ENCODE assay signal across 2 cellular contexts in the genomic region with DNA sequence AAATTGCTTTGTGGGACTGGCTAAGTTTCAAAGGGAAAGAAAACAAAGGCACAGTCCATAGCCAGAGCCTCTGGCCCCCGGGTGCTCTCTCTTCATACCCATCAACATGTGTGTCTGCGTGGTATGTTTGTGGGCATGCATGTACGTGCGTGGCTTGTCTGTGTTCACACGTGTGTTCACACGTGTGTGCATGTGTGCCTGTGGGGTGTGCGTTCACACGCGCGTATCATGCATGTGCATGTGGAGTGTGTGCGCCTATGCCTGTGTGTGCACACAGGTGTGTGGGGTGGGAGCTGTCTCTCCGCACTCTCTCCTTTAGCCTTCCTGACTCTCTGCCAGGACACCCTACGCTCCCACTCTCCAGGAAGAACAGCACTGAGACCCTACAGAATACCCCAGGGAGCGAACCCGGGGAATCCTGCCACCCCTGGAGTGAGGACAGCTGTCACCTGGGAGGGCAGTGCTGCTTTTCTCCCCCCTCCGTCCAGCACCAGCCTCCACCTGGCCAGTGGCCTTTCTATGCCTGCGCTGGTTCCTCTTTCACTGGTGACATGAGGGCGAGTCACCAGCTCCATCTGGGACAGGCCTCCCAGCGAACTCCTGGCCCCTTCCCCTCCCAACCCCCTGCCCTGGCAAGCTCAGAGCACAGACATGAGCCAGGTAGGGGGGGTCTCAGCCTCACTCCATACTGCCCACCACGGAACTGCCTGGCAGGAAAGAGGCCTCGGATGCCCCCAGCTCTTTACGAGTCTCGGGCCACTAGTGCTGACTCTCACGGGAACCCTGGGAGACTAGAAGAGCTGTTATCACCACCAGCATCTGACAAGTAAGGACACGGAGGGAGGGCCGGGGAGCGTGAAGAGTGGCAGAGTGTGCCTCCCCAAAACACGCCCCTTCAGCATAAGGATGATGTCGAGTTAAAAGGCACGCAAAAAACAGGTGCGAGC.
TF ChIP-seq lines count a peak whose summit lies in the region.

No MANE protein-coding gene starts in this region.

TF ChIP-seq in H1, 55 proteins besides CTCF, POLR2A, EP300 and RAD21:
- TF ChIP-seq, protein P1, sequence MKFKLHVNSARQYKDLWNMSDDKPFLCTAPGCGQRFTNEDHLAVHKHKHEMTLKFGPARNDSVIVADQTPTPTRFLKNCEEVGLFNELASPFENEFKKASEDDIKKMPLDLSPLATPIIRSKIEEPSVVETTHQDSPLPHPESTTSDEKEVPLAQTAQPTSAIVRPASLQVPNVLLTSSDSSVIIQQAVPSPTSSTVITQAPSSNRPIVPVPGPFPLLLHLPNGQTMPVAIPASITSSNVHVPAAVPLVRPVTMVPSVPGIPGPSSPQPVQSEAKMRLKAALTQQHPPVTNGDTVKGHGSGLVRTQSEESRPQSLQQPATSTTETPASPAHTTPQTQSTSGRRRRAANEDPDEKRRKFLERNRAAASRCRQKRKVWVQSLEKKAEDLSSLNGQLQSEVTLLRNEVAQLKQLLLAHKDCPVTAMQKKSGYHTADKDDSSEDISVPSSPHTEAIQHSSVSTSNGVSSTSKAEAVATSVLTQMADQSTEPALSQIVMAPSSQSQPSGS (IDR thresholded peaks at IDR 0.05; ENCODE audit: low read length), result no peak
- TF ChIP-seq USF2 (IDR thresholded peaks at IDR 0.05; ENCODE audit: low read length), result no peak
- TF ChIP-seq SP1 (IDR thresholded peaks at IDR 0.05; ENCODE audit: low read depth, low read length), result no peak
- TF ChIP-seq KDM5A (IDR thresholded peaks at IDR 0.05; ENCODE audit: low read length), result no peak
- TF ChIP-seq ATF3 (IDR thresholded peaks at IDR 0.05; ENCODE audit: insufficient read depth, low read depth, low read length), result no peak
- no peak for TF ChIP-seq RBBP5 (IDR thresholded peaks at IDR 0.05; ENCODE audit: borderline replicate concordance, low read depth, low read length)
- TF ChIP-seq BACH1 (IDR thresholded peaks at IDR 0.05; ENCODE audit: low read length), result no peak
TF ChIP-seq in H1: peak in this region for 0.

TF ChIP-seq in SK-N-SH treated with all-trans-retinoic acid at 6 μM for 48 hours, 23 proteins besides CTCF, POLR2A, EP300 and RAD21:
- TF ChIP-seq BACH2 (CRISPR knock-in tag; IDR thresholded peaks at IDR 0.05; ENCODE audit: borderline replicate concordance) (no peak), ZC3H10 (CRISPR knock-in tag; IDR thresholded peaks at IDR 0.05) (no peak), PATZ1 (CRISPR knock-in tag; IDR thresholded peaks at IDR 0.05; ENCODE audit: borderline replicate concordance) (no peak), CSRNP3 (CRISPR knock-in tag; IDR thresholded peaks at IDR 0.05) (no peak), ZNF8 (CRISPR knock-in tag; IDR thresholded peaks at IDR 0.05) (no peak), ZFP3 (CRISPR knock-in tag; IDR thresholded peaks at IDR 0.05) (no peak), ZNF565 (CRISPR knock-in tag; conservative IDR thresholded peaks at IDR 0.05; ENCODE audit: low read depth) (no peak), ZNF70 (CRISPR knock-in tag; IDR thresholded peaks at IDR 0.05) (no peak), ESRRG (CRISPR knock-in tag; IDR thresholded peaks at IDR 0.05) (no peak), GLIS3 (CRISPR knock-in tag; IDR thresholded peaks at IDR 0.05) (no peak), SNAI2 (CRISPR knock-in tag; IDR thresholded peaks at IDR 0.05) (no peak), ISL1 (CRISPR knock-in tag; IDR thresholded peaks at IDR 0.05) (no peak), RARB (CRISPR knock-in tag; IDR thresholded peaks at IDR 0.05) (no peak), TOX (CRISPR knock-in tag; IDR thresholded peaks at IDR 0.05; ENCODE audit: borderline replicate concordance) (no peak), PPARA (CRISPR knock-in tag; IDR thresholded peaks at IDR 0.05; ENCODE audit: borderline replicate concordance) (no peak), TCF4 (CRISPR knock-in tag; IDR thresholded peaks at IDR 0.05; ENCODE audit: borderline replicate concordance) (no peak)
